Comparison of ENCODE assay signal across 12 cellular contexts in genomic region chr4:73668806-73669205, GRCh38. TPM values are rescaled to one million over a fixed set of nuclear protein-coding genes. Genes with fewer than 3 reads are reported as not detected.
DNase-seq lines count a peak whose midpoint lies in the region; ATAC-seq and TF ChIP-seq lines count a peak whose summit lies in the region.
"Had no signal": no experiment of that assay in that cellular context is flagged by ENCODE, and none has a peak within 500 bp of the region (broad histone marks: within the 10 kb centered on the region; RNA-seq: fewer than 3 reads in every experiment).

No MANE protein-coding gene starts in this region.

- WGBS in ovary, 3 donors, result 6 to 13% (median 10%) methylated on average over 7 of the region's 7 CpGs
- WGBS in mammary epithelial cell (ENCODE audit: low coverage, missing lambda C conversion rate), result 96% methylated on average over 7 of the region's 7 CpGs

- no peaks in the 10 kb centered on the region for H3K9me3 ChIP-seq in ovary
- H3K9me3 ChIP-seq in mammary epithelial cell (replicated peaks; ENCODE audit: insufficient read depth, low read length), result no peaks in the 10 kb centered on the region
- H3K9me3 ChIP-seq: heart left ventricle had no signal

- no peak overlapping the region for H3K4me2 ChIP-seq in mammary epithelial cell (ENCODE audit: insufficient read depth, low read depth, low read length)

- H3K27me3 ChIP-seq in ovary (no peaks in the 10 kb centered on the region), mammary epithelial cell (ENCODE audit: insufficient read depth, low read length) (no peaks in the 10 kb centered on the region)
- H3K27me3 ChIP-seq: heart left ventricle had no signal

- H3K36me3 ChIP-seq in ovary, result no peaks in the 10 kb centered on the region
- no peaks in the 10 kb centered on the region for H3K36me3 ChIP-seq in mammary epithelial cell (ENCODE audit: insufficient read depth, low read length)
- H3K36me3 ChIP-seq: heart left ventricle had no signal

- no peak overlapping the region for H3K9ac ChIP-seq in mammary epithelial cell (ENCODE audit: insufficient read depth, low read length)

- intact Hi-C loops in ovary (cut with DNase I), result loop anchor here in 2 of 4 donors (10.0 kb wide), 1 partner anchor 466 kb away; no protein-coding TSS in a partner anchor
- intact Hi-C loops in mammary epithelial cell (cut with micrococcal nuclease), result no loop called here

- H3K4me1 ChIP-seq in ovary (ENCODE audit: insufficient read depth) (peaks cover 12% of the 10 kb centered on the region), mammary epithelial cell (ENCODE audit: insufficient read depth, low read length) (no peaks in the 10 kb centered on the region)

- BruUV-seq in mammary epithelial cell (replicated peaks; lab: Mats Ljungman, UMichigan), result no TSS peak

- H3K27ac ChIP-seq in ovary, result peak overlapping the region; percentile 31 to 85
- H3K27ac ChIP-seq in mammary epithelial cell (ENCODE audit: insufficient read depth, low read depth, low read length), result no peak overlapping the region
- H3K27ac ChIP-seq: heart left ventricle had no signal

- no peaks in the 10 kb centered on the region for H3K79me2 ChIP-seq in mammary epithelial cell (ENCODE audit: insufficient read depth, low read length)

- no peaks in the 10 kb centered on the region for H4K20me1 ChIP-seq in mammary epithelial cell (ENCODE audit: insufficient read depth, low read length)

- no peak for TF ChIP-seq POLR2A in ovary (IDR thresholded peaks at IDR 0.05)

- dilution Hi-C loops in mammary epithelial cell (cut with HindIII; ENCODE audit: low sequenced_read_pairs), result loop anchor here (10.0 to 25.0 kb wide), 2 partner anchors 168 to 256 kb away; partner anchors contain the start of gene CXCL6

- no peak for ATAC-seq in GM19397 (IDR thresholded peaks at IDR 0.05; ENCODE audit: unreplicated experiment)
- ATAC-seq: activated naive CD8-positive, alpha-beta T cell treated with anti-CD3 and anti-CD28 coated beads, Interleukin-2, amount 50 U/mL, for 24 hours; heart left ventricle had no signal

- H2AFZ ChIP-seq in mammary epithelial cell (ENCODE audit: low read depth, low read length), result no peak overlapping the region

- DNase-seq in ELR (ENCODE audit: low read depth) (peak; percentile 75), NCI-H2107 treated with DMSO at 0.1 percent for 48 hours (lab: John Stamatoyannopoulos, UW; ENCODE audit: unreplicated experiment) (peak; percentile 74), astrocyte of the spinal cord (ENCODE audit: low read depth, low spot score) (peak; percentile 37), ovary (peak in 1 of 5 donors; percentile 12), mammary epithelial cell (no peak), H4 (ENCODE audit: low spot score) (no peak), NCI-H82 treated with DMSO at 0.1 percent for 48 hours (lab: John Stamatoyannopoulos, UW; ENCODE audit: unreplicated experiment) (no peak)
- DNase-seq: activated naive CD8-positive, alpha-beta T cell treated with anti-CD3 and anti-CD28 coated beads, Interleukin-2, amount 50 U/mL, for 24 hours; GDM1; heart left ventricle; NCI-H1048 had no signal

- in situ Hi-C loops in astrocyte of the spinal cord (cut with HindIII; ENCODE audit: low sequenced_read_pairs), result loop anchor here (25.0 kb wide), 1 partner anchor 468 kb away; no protein-coding TSS in a partner anchor
- in situ Hi-C loops in mammary epithelial cell (cut with MboI; ENCODE audit: low sequenced_read_pairs in 2 of 2), result loop anchor here in 1 of 2 donors (10.0 kb wide), 4 partner anchors 196 to 446 kb away; partner anchors contain the start of genes CXCL1 and CXCL3

- H3K4me3 ChIP-seq in astrocyte of the spinal cord (ENCODE audit: low read depth, low read length), result no peak overlapping the region
- H3K4me3 ChIP-seq in ovary, result no peak overlapping the region
- no peak overlapping the region for H3K4me3 ChIP-seq in mammary epithelial cell (replicated peaks in 1 of 3; ENCODE audit: insufficient read depth in 1 of 3, low read depth in 2 of 3, low read length in 3 of 3)

- CTCF ChIA-PET in mammary epithelial cell (lab: Charles Lee; ENCODE audit: low non-redundant PET), result no interaction called here

- TF ChIP-seq CTCF in astrocyte of the spinal cord (IDR thresholded peaks at IDR 0.05; ENCODE audit: low read depth, low read length) (no peak), ovary (IDR thresholded peaks at IDR 0.05) (no peak), mammary epithelial cell (conservative IDR thresholded peaks at IDR 0.05 in 1 of 2, IDR thresholded peaks at IDR 0.05 in 1 of 2; ENCODE audit: extremely low read depth in 1 of 2, insufficient read depth in 1 of 2, low read depth in 1 of 2, low read length in 2 of 2) (no peak)

- TF ChIP-seq EP300 in ovary (IDR thresholded peaks at IDR 0.05), result no peak

RNA-seq across cellular contexts. Expression of gene RASSF6, which starts 48.6 kb away (rescaled TPM):
- total RNA-seq in ovary (1 to 10 TPM in 3 of 7 donors, under 1 TPM in 4; 0.38 to 1.6 (median 0.97) TPM), mammary epithelial cell (10 to 100 TPM; 35.3 to 84.2 TPM)
- polyA plus RNA-seq in ovary (1 to 10 TPM in 1 of 2 donors, under 1 TPM in 1; 0.85 to 1.0 TPM), mammary epithelial cell (6.2 TPM)
- polyA minus RNA-seq in mammary epithelial cell, result 6.8 TPM
- total RNA-seq in H4 (2014; rRNA removed; shearing (Covaris generic)), result 0.08 TPM in 1 of 2 replicates, not detected in the other
- polyA plus RNA-seq: heart left ventricle had no signal

Comparison
In these comparisons a context has a peak if more than half of its experiments do, and no peak if none do; other contexts are left out.
1. DNase-seq: peak in ELR (single experiment), NCI-H2107 treated with DMSO at 0.1 percent for 48 hours (single experiment) and astrocyte of the spinal cord (single experiment); none in mammary epithelial cell (single experiment), H4 (single experiment) and NCI-H82 treated with DMSO at 0.1 percent for 48 hours (single experiment).
2. RNA of gene RASSF6, which starts 48.6 kb away (total RNA-seq): 35.3 to 84.2 TPM in mammary epithelial cell; 0.38 to 1.6 TPM in ovary and 0.08 TPM in H4; every median in the first group is over 10 times any median in the second.